1 cellular context compared by ENCODE assay signal in genomic region chrX:154411322-154411980, GRCh38.
TF ChIP-seq lines count a peak whose summit lies in the region.

TSS of gene TAFAZZIN (plus strand) at chrX:154411539. CDS start at chrX:154411844, 305 bp downstream.

TF ChIP-seq in HepG2, 621 proteins besides CTCF, POLR2A, EP300 and RAD21 (continued from another document and continues in another):
- TF ChIP-seq RNF219 (CRISPR knock-in tag; IDR thresholded peaks at IDR 0.05) (no peak), REST (IDR thresholded peaks at IDR 0.05; ENCODE audit: borderline replicate concordance in 1 of 2, low read depth in 1 of 2, low read length in 2 of 2) (no peak; a peak in 1 of 4 replicates), GPBP1L1 (CRISPR knock-in tag; IDR thresholded peaks at IDR 0.05) (no peak), TARDBP (CRISPR knock-in tag; IDR thresholded peaks at IDR 0.05) (no peak), RELA (CRISPR knock-in tag; IDR thresholded peaks at IDR 0.05) (no peak), SIX1 (CRISPR knock-in tag; IDR thresholded peaks at IDR 0.05; ENCODE audit: borderline replicate concordance) (no peak), DR1 (CRISPR knock-in tag; IDR thresholded peaks at IDR 0.05) (no peak; the same call in 1 of the 2 replicates), ELF4 (CRISPR knock-in tag; IDR thresholded peaks at IDR 0.05; ENCODE audit: borderline replicate concordance) (no peak), SP4 (CRISPR knock-in tag; IDR thresholded peaks at IDR 0.05) (no peak), NR2F6 (IDR thresholded peaks at IDR 0.05) (no peak), NR2F6 (CRISPR knock-in tag; IDR thresholded peaks at IDR 0.05) (no peak), KDM5A (IDR thresholded peaks at IDR 0.05; ENCODE audit: borderline replicate concordance, low read length) (no peak), RFX1 (IDR thresholded peaks at IDR 0.05) (no peak), ZNF501 (CRISPR knock-in tag; IDR thresholded peaks at IDR 0.05) (no peak), NCOA1 (CRISPR knock-in tag; IDR thresholded peaks at IDR 0.05) (0 out of 2 replicates have a peak, but pooled peaks have one; percentile 25), MTA1 (CRISPR knock-in tag; IDR thresholded peaks at IDR 0.05; ENCODE audit: borderline replicate concordance) (no peak), FOXP4 (CRISPR knock-in tag; IDR thresholded peaks at IDR 0.05) (no peak), HOMEZ (CRISPR knock-in tag; IDR thresholded peaks at IDR 0.05; ENCODE audit: low read depth) (no peak), GATA4 (IDR thresholded peaks at IDR 0.05; ENCODE audit: borderline replicate concordance, low read depth) (no peak), ZNF431 (CRISPR knock-in tag; IDR thresholded peaks at IDR 0.05; ENCODE audit: borderline replicate concordance, low read depth) (no peak), NRL (CRISPR knock-in tag; IDR thresholded peaks at IDR 0.05; ENCODE audit: borderline replicate concordance) (no peak), SNAI1 (CRISPR knock-in tag; IDR thresholded peaks at IDR 0.05; ENCODE audit: borderline replicate concordance) (no peak), MYC (CRISPR knock-in tag; IDR thresholded peaks at IDR 0.05; ENCODE audit: borderline replicate concordance) (0 out of 2 replicates have a peak, but pooled peaks have one; percentile 41), ZNF232 (CRISPR knock-in tag; IDR thresholded peaks at IDR 0.05; ENCODE audit: borderline replicate concordance) (no peak), ATF7-NPFF (CRISPR knock-in tag; IDR thresholded peaks at IDR 0.05; ENCODE audit: low read depth) (no peak; the same call in 1 of the 2 replicates), ZSCAN5A (CRISPR knock-in tag; IDR thresholded peaks at IDR 0.05; ENCODE audit: borderline replicate concordance) (no peak), ZNF10 (CRISPR knock-in tag; IDR thresholded peaks at IDR 0.05; ENCODE audit: borderline replicate concordance, low read depth) (no peak), TFDP1 (CRISPR knock-in tag; IDR thresholded peaks at IDR 0.05; ENCODE audit: borderline replicate concordance) (peak; percentile 29; the same call in 1 of the 2 replicates), ZNF343 (CRISPR knock-in tag; IDR thresholded peaks at IDR 0.05) (no peak), SMARCE1 (IDR thresholded peaks at IDR 0.05; ENCODE audit: borderline replicate concordance) (no peak), ETV6 (CRISPR knock-in tag; conservative IDR thresholded peaks at IDR 0.05) (no peak), ZNF766 (CRISPR knock-in tag; IDR thresholded peaks at IDR 0.05; ENCODE audit: borderline replicate concordance) (no peak), ZFP36 (IDR thresholded peaks at IDR 0.05; ENCODE audit: borderline replicate concordance, low read depth, low read length, partially characterized antibody) (no peak), TOPORS (CRISPR knock-in tag; IDR thresholded peaks at IDR 0.05) (no peak), ZNF513 (CRISPR knock-in tag; conservative IDR thresholded peaks at IDR 0.05) (no peak), GMEB2 (CRISPR knock-in tag; IDR thresholded peaks at IDR 0.05; ENCODE audit: low read depth) (no peak), CEBPG (CRISPR knock-in tag; IDR thresholded peaks at IDR 0.05) (no peak), ATF7 (IDR thresholded peaks at IDR 0.05) (no peak), ATF7 (CRISPR knock-in tag; IDR thresholded peaks at IDR 0.05) (no peak), BCL3 (CRISPR knock-in tag; IDR thresholded peaks at IDR 0.05) (no peak), NCOA2 (CRISPR knock-in tag; IDR thresholded peaks at IDR 0.05) (no peak), AGO2 (optimal IDR thresholded peaks at IDR 0.05; ENCODE audit: low read depth, low read length) (peak; percentile 74), ZNF136 (CRISPR knock-in tag; IDR thresholded peaks at IDR 0.05; ENCODE audit: low read depth) (no peak), CHD2 (IDR thresholded peaks at IDR 0.05; ENCODE audit: low read depth, low read length) (no peak), PRMT3 (CRISPR knock-in tag; IDR thresholded peaks at IDR 0.05; ENCODE audit: borderline replicate concordance, low read depth) (no peak), ATF5 (CRISPR knock-in tag; IDR thresholded peaks at IDR 0.05; ENCODE audit: low read depth) (no peak)
